Comparison of ENCODE assay signal across 25 cellular contexts in genomic region chr17:66299721-66300120, GRCh38.
"Had no signal": no experiment of that assay in that cellular context is flagged by ENCODE, and none has a peak within 500 bp of the region (broad histone marks: within the 10 kb centered on the region; RNA-seq: fewer than 3 reads in every experiment).

No MANE protein-coding gene starts in this region.

- H3K9ac ChIP-seq: neural progenitor cell, parathyroid adenoma had no signal

- H3K27ac Mint-ChIP-seq: dendritic cell treated with granulocyte-macrophage colony-stimulating factor and Interleukin-4, amounts not matched to agents 40 ng/mL and 50 ng/mL, for 4 days; mesothelial cell of epicardium; naive B cell; natural killer cell treated with Interleukin-12 subunit alpha and Interleukin-12 subunit beta and Interleukin-15 and Interleukin-18, amount 100 ng/mL, for 72 hours; neural progenitor cell; progenitor cell of endocrine pancreas; stimulated activated naive B cell treated with anti-CD40 and anti-IgM and Interleukin-4, amounts not matched to agents 10 μg/mL and 1 μg/mL and 100 μg/mL, for 72 hours; stimulated activated naive CD8-positive, alpha-beta T cell treated with anti-CD3 and anti-CD28 coated beads, Interleukin-15, Interleukin-2, amounts not matched to agents 100 ng/mL and 50 ng/mL, for 24 hours had no signal

- FAIRE-seq: endothelial cell of umbilical vein, urothelium cell line had no signal

- DNase-seq: effector memory CD4-positive, alpha-beta T cell; gastrocnemius medialis; head of caudate nucleus; left cardiac atrium; left lung; mesenchymal stem cell; mucosa of descending colon; naive B cell; stimulated activated CD4-positive, alpha-beta T cell treated with anti-CD3 and anti-CD28 coated beads, Interleukin-4, amount 100 ng/mL, for 4 hours; stimulated activated naive B cell treated with anti-CD40 and anti-IgM and Interleukin-4, amounts not matched to agents 10 μg/mL and 1 μg/mL and 100 μg/mL, for 72 hours; upper lobe of left lung had no signal

- H3K9me3 ChIP-seq: colonic mucosa, esophagus muscularis mucosa, gastrocnemius medialis, left lung, mucosa of descending colon, thoracic aorta, tibial nerve, upper lobe of left lung had no signal

- H3K27ac ChIP-seq: colonic mucosa, esophagus muscularis mucosa, gastrocnemius medialis, left lung, neural progenitor cell, parathyroid adenoma, thoracic aorta, tibial nerve, upper lobe of left lung had no signal

- ATAC-seq: gastrocnemius medialis; left cardiac atrium; left lung; mucosa of descending colon; natural killer cell treated with Interleukin-12 subunit alpha and Interleukin-12 subunit beta and Interleukin-15 and Interleukin-18, amount 100 ng/mL, for 72 hours; sciatic nerve; stimulated activated naive B cell treated with anti-CD40 and anti-IgM and Interleukin-4, amounts not matched to agents 10 μg/mL and 1 μg/mL and 100 μg/mL, for 72 hours had no signal

- H3K79me2 ChIP-seq: parathyroid adenoma had no signal

- H2AFZ ChIP-seq: neural progenitor cell, parathyroid adenoma had no signal

- H3K9me3 Mint-ChIP-seq: dendritic cell treated with granulocyte-macrophage colony-stimulating factor and Interleukin-4, amounts not matched to agents 40 ng/mL and 50 ng/mL, for 4 days; mesothelial cell of epicardium; natural killer cell treated with Interleukin-12 subunit alpha and Interleukin-12 subunit beta and Interleukin-15 and Interleukin-18, amount 100 ng/mL, for 72 hours; stimulated activated naive B cell treated with anti-CD40 and anti-IgM and Interleukin-4, amounts not matched to agents 10 μg/mL and 1 μg/mL and 100 μg/mL, for 72 hours; stimulated activated naive CD8-positive, alpha-beta T cell treated with anti-CD3 and anti-CD28 coated beads, Interleukin-15, Interleukin-2, amounts not matched to agents 100 ng/mL and 50 ng/mL, for 24 hours had no signal

- H3K36me3 ChIP-seq: colonic mucosa, esophagus muscularis mucosa, gastrocnemius medialis, left lung, neural progenitor cell, thoracic aorta, tibial nerve, upper lobe of left lung had no signal

- H3K27me3 ChIP-seq: colonic mucosa, esophagus muscularis mucosa, gastrocnemius medialis, tibial nerve, upper lobe of left lung had no signal

- H3K4me3 Mint-ChIP-seq: dendritic cell treated with granulocyte-macrophage colony-stimulating factor and Interleukin-4, amounts not matched to agents 40 ng/mL and 50 ng/mL, for 4 days; neural progenitor cell; stimulated activated naive B cell treated with anti-CD40 and anti-IgM and Interleukin-4, amounts not matched to agents 10 μg/mL and 1 μg/mL and 100 μg/mL, for 72 hours; stimulated activated naive CD8-positive, alpha-beta T cell treated with anti-CD3 and anti-CD28 coated beads, Interleukin-15, Interleukin-2, amounts not matched to agents 100 ng/mL and 50 ng/mL, for 24 hours had no signal

- H3K4me3 ChIP-seq: colonic mucosa, esophagus muscularis mucosa, gastrocnemius medialis, left lung, mucosa of descending colon, neural progenitor cell, thoracic aorta, tibial nerve, upper lobe of left lung had no signal

- H3K4me2 ChIP-seq: neural progenitor cell had no signal

- H3K36me3 Mint-ChIP-seq: mesothelial cell of epicardium; natural killer cell treated with Interleukin-12 subunit alpha and Interleukin-12 subunit beta and Interleukin-15 and Interleukin-18, amount 100 ng/mL, for 72 hours; neural progenitor cell had no signal

- H3K4me1 ChIP-seq: colonic mucosa, parathyroid adenoma had no signal
